ENCODE assay signal across 8 cellular contexts in the genomic region with DNA sequence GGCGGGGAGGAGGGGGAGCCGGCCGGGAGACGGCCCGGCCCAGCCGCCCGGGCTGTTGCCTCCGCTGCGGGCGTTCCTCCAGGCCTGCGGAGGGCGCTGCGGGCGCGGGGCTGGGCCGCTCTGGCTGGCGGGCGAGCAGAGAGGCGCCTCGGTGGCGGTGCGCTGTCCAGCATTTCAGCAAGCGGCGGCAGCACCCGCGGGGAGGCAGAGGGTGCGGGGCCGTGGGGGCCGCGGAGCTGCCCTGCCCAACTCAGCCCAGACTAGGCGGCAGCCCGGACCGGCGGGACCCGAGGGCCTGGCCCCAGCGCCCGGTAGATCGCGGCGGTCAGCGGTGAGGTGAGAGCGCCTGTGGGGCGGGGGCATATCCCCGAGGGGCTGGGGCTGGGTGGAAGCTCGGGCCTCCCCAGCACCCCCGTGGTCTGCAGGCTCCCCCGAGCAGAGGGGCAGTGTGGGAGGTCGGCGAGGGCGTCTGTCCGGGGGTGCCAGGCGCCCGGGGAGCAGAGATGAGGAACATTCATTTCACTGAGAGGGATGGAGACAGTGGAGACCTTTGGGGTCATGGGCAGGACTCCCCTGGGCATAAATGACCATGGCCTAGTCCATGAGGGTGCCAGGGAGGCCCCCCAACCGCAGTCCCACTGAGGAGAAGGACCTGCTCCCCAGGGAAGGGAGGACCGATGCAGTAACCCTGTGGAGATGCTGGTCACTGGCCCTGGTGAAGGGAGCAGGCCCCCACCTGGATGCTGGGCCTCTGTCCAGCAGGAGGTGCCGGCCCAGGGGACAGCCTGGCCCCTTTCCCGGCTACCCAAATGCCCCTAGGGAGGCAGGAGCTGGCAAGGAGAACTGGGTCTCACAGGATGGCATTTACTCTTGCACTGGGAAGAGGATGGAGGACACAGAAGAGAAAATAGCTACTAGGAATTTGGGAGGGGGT. TPM values are rescaled to one million over a fixed set of nuclear protein-coding genes. Genes with fewer than 3 reads are reported as not detected.
DNase-seq lines count a peak whose midpoint lies in the region; ATAC-seq and TF ChIP-seq lines count a peak whose summit lies in the region.

Gene SRRM3, plus strand, starts transcription at position 165 of the 934 bp plus-strand sequence. CDS start 33,171 bp downstream, outside the sequence.

- H3K9me3 Mint-ChIP-seq in H9 = no peaks in the 10 kb centered on the region

- H3K23me2 ChIP-seq in H9 (ENCODE audit: insufficient read length, low read depth, low read length, poor library complexity, severe bottlenecking) = no peaks in the 10 kb centered on the region

- no peak within 1 kb of the TSS for H2BK20ac ChIP-seq in H9 (ENCODE audit: low read depth, low read length, poor library complexity, severe bottlenecking)

- no peak within 1 kb of the TSS for H4K5ac ChIP-seq in H9 (ENCODE audit: insufficient read length, low read depth, low read length)

- no CpG with 5 or more reads among the region's 57 CpGs for WGBS in H9 (ENCODE audit: extremely low coverage, insufficient read length, low lambda C conversion rate)

- no peak within 1 kb of the TSS for H3K18ac ChIP-seq in H9 (ENCODE audit: insufficient read length, low read depth, low read length)

- ATAC-seq in GM19395 (IDR thresholded peaks at IDR 0.05; ENCODE audit: unreplicated experiment) = no peak

- no peaks in the 10 kb centered on the region for H3K79me1 ChIP-seq in H9 (ENCODE audit: insufficient read depth, low read depth, low read length, poor library complexity, severe bottlenecking)

- no peak within 1 kb of the TSS for H2AFZ ChIP-seq in H9 (ENCODE audit: low read length)

- no peak within 1 kb of the TSS for H3K14ac ChIP-seq in H9 (ENCODE audit: insufficient read depth, low read length)

- TF ChIP-seq CTCF in H9 (conservative IDR thresholded peaks at IDR 0.05) = peak; percentile 77
- peak; percentile 27 to 57 (median 57) for TF ChIP-seq CTCF in ascending aorta (IDR thresholded peaks at IDR 0.05)
- TF ChIP-seq CTCF in retinal pigment epithelial cell (conservative IDR thresholded peaks at IDR 0.05; ENCODE audit: low read depth, low read length) = peak; percentile 58

- H3K9me3 ChIP-seq in H9 (ENCODE audit: control insufficient read depth, low read depth, low read length) (no peaks in the 10 kb centered on the region), ascending aorta (no peaks in the 10 kb centered on the region)

- H3K4me3 Mint-ChIP-seq in H9 = peak within 1 kb of the TSS; percentile 54 to 67

- peaks cover 29% of the 10 kb centered on the region for H3K27me3 Mint-ChIP-seq in H9 (ENCODE audit: low read depth)

- H3K27me3 ChIP-seq in H9 (ENCODE audit: insufficient read depth, low read length) = no peaks in the 10 kb centered on the region
- H3K27me3 ChIP-seq in ascending aorta = no peaks in the 10 kb centered on the region

- H3T11ph ChIP-seq in H9 (ENCODE audit: low read length) = no peak within 1 kb of the TSS

- H2BK120ac ChIP-seq in H9 (ENCODE audit: low read depth, low read length, poor library complexity, severe bottlenecking) = no peak within 1 kb of the TSS

- no peak within 1 kb of the TSS for H2BK15ac ChIP-seq in H9 (ENCODE audit: low read depth, low read length)

- no peak within 1 kb of the TSS for H3K9ac ChIP-seq in H9 (ENCODE audit: extremely low read depth, insufficient read length, low read length)

- peaks cover 18 to 35% of the 10 kb centered on the region in 2 experiments for H3K4me1 Mint-ChIP-seq in H9

- DNase-seq in COLO829 (ENCODE audit: low spot score) = peak; percentile 61
- DNase-seq in H9 = peak; percentile 88
- DNase-seq in NCI-H146 treated with DMSO at 0.1 percent for 48 hours (lab: John Stamatoyannopoulos, UW; ENCODE audit: unreplicated experiment) = peak; percentile 55
- peak; percentile 60 for DNase-seq in T1000 (lab: John Stamatoyannopoulos, UW)
- DNase-seq in ascending aorta (ENCODE audit: low spot score in 2 of 2) = peak in 1 of 2 donors; percentile 77
- DNase-seq in hepatic stellate cell (ENCODE audit: low spot score) = peak; percentile 68
- DNase-seq in retinal pigment epithelial cell (ENCODE audit: low read depth) = no peak

- H3K4ac ChIP-seq in H9 (ENCODE audit: low read depth, low read length) = no peak within 1 kb of the TSS

- H2BK5ac ChIP-seq in H9 (ENCODE audit: insufficient read length, low read length) = no peak within 1 kb of the TSS

- no peak within 1 kb of the TSS for H3K23ac ChIP-seq in H9 (ENCODE audit: insufficient read length, low read depth, low read length)

- intact Hi-C loops in ascending aorta (cut with DNase I) = no loop called here

- H4K8ac ChIP-seq in H9 (replicated peaks; ENCODE audit: insufficient read length, low read depth, low read length) = no peak within 1 kb of the TSS

- H3K56ac ChIP-seq in H9 (ENCODE audit: insufficient read length, low read depth, low read length) = no peak within 1 kb of the TSS

- no peak within 1 kb of the TSS for H2BK12ac ChIP-seq in H9 (ENCODE audit: insufficient read length, low read depth, low read length)

- H3K36me3 Mint-ChIP-seq in H9 (ENCODE audit: insufficient read depth in 1 of 3, low read depth in 3 of 3) = no peaks in the 10 kb centered on the region

- no peak within 1 kb of the TSS for H3K27ac ChIP-seq in H9 (ENCODE audit: insufficient read length, low read depth, low read length)
- H3K27ac ChIP-seq in ascending aorta = no peak within 1 kb of the TSS

- no peak within 1 kb of the TSS for H2AK5ac ChIP-seq in H9 (ENCODE audit: insufficient read length, low read length)

- no peaks in the 10 kb centered on the region for H3K79me2 ChIP-seq in H9 (ENCODE audit: insufficient read depth, low read length)

- no peaks in the 10 kb centered on the region for H3K36me3 ChIP-seq in ascending aorta

- no peak within 1 kb of the TSS for H4K91ac ChIP-seq in H9 (ENCODE audit: insufficient read length, low read depth, low read length)

- H4K20me1 ChIP-seq in H9 (ENCODE audit: control insufficient read depth, insufficient read depth, insufficient read length) = no peaks in the 10 kb centered on the region

- H3K4me3 ChIP-seq in ascending aorta (no peak within 1 kb of the TSS), retinal pigment epithelial cell (ENCODE audit: low read length) (no peak within 1 kb of the TSS)

- H3K27ac Mint-ChIP-seq in H9 = no peak within 1 kb of the TSS; a peak in 1 of 7 replicates

- H3K4me1 ChIP-seq in H9 (ENCODE audit: insufficient read depth, low read length) (peaks cover 2% of the 10 kb centered on the region; the same call in 1 of the 2 replicates), ascending aorta (no peaks in the 10 kb centered on the region)

- H3K4me2 ChIP-seq in H9 (ENCODE audit: insufficient read depth, insufficient read length, low read length) = peak within 1 kb of the TSS; percentile 52

RNA-seq across cellular contexts. Expression of gene SRRM3, which starts in this region (rescaled TPM):
- total RNA-seq in H9 (2021) = 10.7 and 11.0 TPM in 2 replicates
- 3.4 TPM for total RNA-seq in ascending aorta
